In genomic region chr19:47133021-47133471, GRCh38 we compare ENCODE assay signal across 1 cellular context.
TF ChIP-seq lines count a peak whose summit lies in the region.

No MANE protein-coding gene starts in this region.

TF ChIP-seq in HEK293, 187 proteins besides CTCF, POLR2A, EP300 and RAD21 (continued from another document and continues in another):
- TF ChIP-seq PRDM4 (tag by site-specific recombination; IDR thresholded peaks at IDR 0.05), result no peak
- no peak for TF ChIP-seq MZF1 (tag by site-specific recombination; IDR thresholded peaks at IDR 0.05; ENCODE audit: borderline replicate concordance)
- peak; percentile 66 for TF ChIP-seq ZNF366 (tag by site-specific recombination; conservative IDR thresholded peaks at IDR 0.05)
- no peak for TF ChIP-seq ZSCAN4 (tag by site-specific recombination; IDR thresholded peaks at IDR 0.05)
- TF ChIP-seq ZNF280D (tag by site-specific recombination; IDR thresholded peaks at IDR 0.05), result no peak
- no peak for TF ChIP-seq ZNF169 (tag by site-specific recombination; IDR thresholded peaks at IDR 0.05)
- TF ChIP-seq RBAK (tag by site-specific recombination; IDR thresholded peaks at IDR 0.05), result no peak
- TF ChIP-seq ZNF335 (tag by site-specific recombination; conservative IDR thresholded peaks at IDR 0.05), result no peak
- TF ChIP-seq ZFP69B (tag by site-specific recombination; IDR thresholded peaks at IDR 0.05), result no peak; the same call in 1 of the 2 replicates
- TF ChIP-seq ZNF26 (tag by site-specific recombination; IDR thresholded peaks at IDR 0.05), result no peak
- no peak for TF ChIP-seq ZFP37 (tag by site-specific recombination; IDR thresholded peaks at IDR 0.05)
- TF ChIP-seq ZNF645 (tag by site-specific recombination; IDR thresholded peaks at IDR 0.05), result no peak
- no peak for TF ChIP-seq ZNF654 (tag by site-specific recombination; IDR thresholded peaks at IDR 0.05; ENCODE audit: low read depth)
- TF ChIP-seq ZNF423 (tag by site-specific recombination; IDR thresholded peaks at IDR 0.05), result no peak
- TF ChIP-seq ZSCAN18 (tag by site-specific recombination; IDR thresholded peaks at IDR 0.05), result no peak
- TF ChIP-seq ZNF148 (tag by site-specific recombination; IDR thresholded peaks at IDR 0.05; ENCODE audit: borderline replicate concordance), result no peak
- no peak for TF ChIP-seq YY1 (tag by site-specific recombination; IDR thresholded peaks at IDR 0.05)
- TF ChIP-seq ZNF518A (tag by site-specific recombination; conservative IDR thresholded peaks at IDR 0.05; ENCODE audit: low read depth), result no peak
- TF ChIP-seq SCRT1 (tag by site-specific recombination; IDR thresholded peaks at IDR 0.05; ENCODE audit: borderline replicate concordance), result peak; percentile 95
- TF ChIP-seq BCL11A (tag by site-specific recombination; IDR thresholded peaks at IDR 0.05; ENCODE audit: low read depth), result 0 out of 2 replicates have a peak, but pooled peaks have one; percentile 12
- TF ChIP-seq ZNF280C (tag by site-specific recombination; IDR thresholded peaks at IDR 0.05), result no peak
- no peak; the same call in 1 of the 2 replicates for TF ChIP-seq PATZ1 (tag by site-specific recombination; IDR thresholded peaks at IDR 0.05)
- TF ChIP-seq ATF2 (tag by site-specific recombination; IDR thresholded peaks at IDR 0.05; ENCODE audit: low read depth), result no peak
- TF ChIP-seq KLF1 (tag by site-specific recombination; IDR thresholded peaks at IDR 0.05), result 0 out of 2 replicates have a peak, but pooled peaks have one; percentile 12
- peak; percentile 77 for TF ChIP-seq ZFHX2 (tag by site-specific recombination; conservative IDR thresholded peaks at IDR 0.05)
- TF ChIP-seq ZNF548 (tag by site-specific recombination; IDR thresholded peaks at IDR 0.05), result no peak
